1 cellular context compared by ENCODE assay signal in genomic region chr18:56889621-56890020, GRCh38.
TF ChIP-seq lines count a peak whose summit lies in the region.

No MANE protein-coding gene starts in this region.

TF ChIP-seq in SK-N-SH treated with all-trans-retinoic acid at 6 μM for 48 hours, 23 proteins besides CTCF, POLR2A, EP300 and RAD21:
- TF ChIP-seq ZNF70 (CRISPR knock-in tag; IDR thresholded peaks at IDR 0.05) (no peak), ISL1 (CRISPR knock-in tag; IDR thresholded peaks at IDR 0.05) (peak; percentile 33; the same call in 1 of the 2 replicates)
